13 cellular contexts compared by ENCODE assay signal in the genomic region with DNA sequence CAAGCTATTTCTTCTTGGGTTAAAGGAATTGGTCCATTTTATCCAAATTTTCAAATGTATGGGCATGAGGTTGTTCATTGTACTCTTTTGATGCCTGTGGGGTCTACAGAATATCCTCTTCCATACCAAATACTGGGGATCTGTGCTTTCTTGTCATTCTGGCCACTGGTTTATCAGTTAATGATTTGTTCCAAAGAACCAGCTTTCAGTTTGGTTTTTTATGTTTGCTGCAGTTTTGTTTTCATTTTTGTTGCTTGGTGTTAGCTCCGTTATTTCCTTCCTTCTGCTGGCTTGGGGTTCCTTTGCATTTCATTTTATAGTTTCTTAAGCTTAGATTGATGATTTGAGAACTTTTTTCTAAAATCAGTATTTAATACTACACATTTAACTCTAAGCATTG.
"Had no signal": no experiment of that assay in that cellular context is flagged by ENCODE, and none has a peak within 500 bp of the region (broad histone marks: within the 10 kb centered on the region; RNA-seq: fewer than 3 reads in every experiment).

No MANE protein-coding gene starts in this region.

- ATAC-seq: activated CD4-positive, CD25-positive, alpha-beta regulatory T cell treated with anti-CD3 and anti-CD28 coated beads, Interleukin-2, amount 50 U/mL, for 24 hours; gastrocnemius medialis; pancreas had no signal

- H3K4me3 ChIP-seq: gastrocnemius medialis, hepatocyte, left ventricle myocardium inferior, neural progenitor cell, pancreas, SK-N-MC had no signal

- H3K4me3 Mint-ChIP-seq: activated naive CD4-positive, alpha-beta T cell treated with anti-CD3 and anti-CD28 coated beads for 36 hours; brain; central memory CD8-positive, alpha-beta T cell; neural progenitor cell had no signal

- H3K27ac Mint-ChIP-seq: activated naive CD4-positive, alpha-beta T cell treated with anti-CD3 and anti-CD28 coated beads for 36 hours; neural progenitor cell had no signal

- H3K4me1 Mint-ChIP-seq: neural progenitor cell had no signal

- H3K27me3 Mint-ChIP-seq: central memory CD8-positive, alpha-beta T cell had no signal

- H3K9me3 Mint-ChIP-seq: activated naive CD4-positive, alpha-beta T cell treated with anti-CD3 and anti-CD28 coated beads for 36 hours; central memory CD8-positive, alpha-beta T cell had no signal

- DNase-seq: activated naive CD4-positive, alpha-beta T cell treated with anti-CD3 and anti-CD28 coated beads for 36 hours; cortex of kidney; effector memory CD4-positive, alpha-beta T cell; left ventricle myocardium inferior; pancreas; stimulated activated CD4-positive, alpha-beta T cell treated with anti-CD3 and anti-CD28 coated beads, Interleukin-4, amount 100 ng/mL, for 1 hour had no signal
